In the genomic region with DNA sequence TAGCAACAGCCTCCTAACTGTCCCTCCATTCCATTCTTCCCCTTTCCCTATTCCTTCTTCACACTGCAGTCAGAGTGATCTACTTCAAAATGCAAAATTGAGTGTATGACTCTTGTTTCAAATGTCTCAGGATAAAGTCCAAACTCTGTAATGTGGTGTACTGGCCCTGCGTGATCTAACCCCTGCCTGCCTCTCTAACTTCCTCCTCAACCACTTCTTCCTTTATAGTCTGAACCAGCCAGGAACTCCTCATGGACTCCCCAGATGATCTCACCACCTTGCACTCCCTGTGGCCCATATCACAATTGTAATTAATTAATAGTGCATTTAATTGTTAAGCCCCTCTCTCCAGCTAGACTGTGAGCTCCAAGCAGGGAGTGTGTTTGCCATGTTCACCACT, we compare ENCODE assay signal across 24 cellular contexts. TPM values are rescaled to one million over a fixed set of nuclear protein-coding genes. Genes with fewer than 3 reads are reported as not detected.
DNase-seq lines count a peak whose midpoint lies in the region; ATAC-seq and TF ChIP-seq lines count a peak whose summit lies in the region.
"Had no signal": no experiment of that assay in that cellular context is flagged by ENCODE, and none has a peak within 500 bp of the region (broad histone marks: within the 10 kb centered on the region; RNA-seq: fewer than 3 reads in every experiment).

No MANE protein-coding gene starts in this region.

- peak; percentile 42 for DNase-seq in Jurkat, Clone E6-1 (ENCODE audit: low read depth, low spot score)
- DNase-seq in NB4 (ENCODE audit: low read depth) (peak; percentile 71), UCSD-AML1 (lab: John Stamatoyannopoulos, UW; ENCODE audit: unreplicated experiment) (peak; percentile 27), mucosa of gallbladder (ENCODE audit: low spot score) (peak; percentile 41), iPS-NIHi7 (ENCODE audit: extremely low spot score) (no peak), T-helper 9 cell (no peak)
- no peak for DNase-seq in stimulated activated naive CD4-positive, alpha-beta T cell (lab: John Stamatoyannopoulos, UW)
- DNase-seq: activated CD4-positive, alpha-beta T cell treated with anti-CD3 and anti-CD28 coated beads for 1 hour; activated CD8-positive, alpha-beta memory T cell treated with anti-CD3 and anti-CD28 coated beads for 24 hours; activated naive CD4-positive, alpha-beta T cell treated with Interleukin-2 at 50 U/mL for 16 hours; activated T-cell treated with anti-CD3 and anti-CD28 coated beads, Interleukin-2, amount 50 U/mL, for 24 hours; central memory CD4-positive, alpha-beta T cell; DMS79 treated with DMSO at 0.1 percent for 48 hours; mesendoderm; naive thymus-derived CD4-positive, alpha-beta T cell; NCI-H1930; NCI-H226; NCI-H82; spleen; stimulated activated naive CD8-positive, alpha-beta T cell treated with anti-CD3 and anti-CD28 coated beads, Interleukin-15, amount 100 ng/mL, for 72 hours had no signal

- H3K4me3 ChIP-seq in Jurkat, Clone E6-1 (ENCODE audit: low read length): no peak overlapping the region
- no peak overlapping the region for H3K4me3 ChIP-seq in NB4 (ENCODE audit: low read depth, low read length)
- H3K4me3 ChIP-seq: ascending aorta, SK-N-MC, spleen, tibial nerve had no signal

- ATAC-seq in HG03108 (IDR thresholded peaks at IDR 0.05; ENCODE audit: unreplicated experiment): no peak
- ATAC-seq: naive thymus-derived CD4-positive, alpha-beta T cell; stimulated activated naive CD8-positive, alpha-beta T cell treated with anti-CD3 and anti-CD28 coated beads, Interleukin-15, amount 100 ng/mL, for 72 hours had no signal

- no peak for TF ChIP-seq POLR2A in NB4 (IDR thresholded peaks at IDR 0.05; ENCODE audit: extremely low read depth, insufficient read length)

- TF ChIP-seq CTCF in NB4 (IDR thresholded peaks at IDR 0.05; ENCODE audit: low read depth, low read length): no peak

RNA-seq across cellular contexts. Expression of a gene that starts 3.1 kb away (rescaled TPM):
- 13.6 TPM for polyA plus RNA-seq in Jurkat, Clone E6-1 (2012; ENCODE audit: insufficient read depth, insufficient read length)
- 31.9 TPM for total RNA-seq in mucosa of gallbladder

Comparison
In these comparisons a context has a peak if more than half of its experiments do, and no peak if none do; other contexts are left out.
1. DNase-seq: peak in Jurkat, Clone E6-1 (single experiment), NB4 (single experiment), UCSD-AML1 (single experiment) and mucosa of gallbladder (single experiment); none in iPS-NIHi7 (single experiment), T-helper 9 cell (single experiment) and stimulated activated naive CD4-positive, alpha-beta T cell (0 of 6).